ENCODE assay signal across 8 cellular contexts in the genomic region with DNA sequence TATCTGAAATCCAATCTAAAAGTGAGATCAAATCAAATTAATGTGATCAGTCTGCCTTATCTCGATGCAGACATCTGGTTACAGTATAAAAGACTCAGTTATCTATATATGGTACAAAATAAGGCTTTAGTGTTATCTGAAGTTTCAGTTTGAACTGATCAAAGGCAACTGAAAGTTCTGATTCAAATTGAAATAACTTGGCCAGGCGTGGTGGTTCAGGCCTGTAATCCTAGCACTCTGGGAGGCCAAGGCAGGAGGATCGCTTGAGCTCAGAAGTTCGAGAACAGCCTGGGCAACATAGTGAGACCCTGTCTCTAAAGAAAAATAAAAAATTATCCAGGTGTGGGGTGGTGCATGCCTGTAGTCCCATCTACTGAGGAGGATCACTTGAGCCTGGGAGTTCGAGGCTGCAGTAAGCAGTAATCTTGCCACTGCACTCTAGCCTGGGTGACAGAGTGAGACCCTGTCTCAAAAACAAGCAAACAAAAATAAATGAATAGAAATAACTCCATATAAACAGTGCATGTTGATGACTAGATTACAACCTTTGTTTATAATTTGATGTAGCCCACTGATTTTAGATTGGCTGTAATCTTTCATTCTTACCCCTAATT. TPM values are rescaled to one million over a fixed set of nuclear protein-coding genes. Genes with fewer than 3 reads are reported as not detected.
DNase-seq lines count a peak whose midpoint lies in the region; ATAC-seq and TF ChIP-seq lines count a peak whose summit lies in the region.
"Not testable (repeated sequence)": the region's sequence is repeated elsewhere in the genome, so short reads cannot be mapped to it uniquely, and the experiment has no call there.

No MANE protein-coding gene starts in this region.

- H3K4me3 ChIP-seq in DND-41 (ENCODE audit: low read depth in 1 of 2, low read length in 2 of 2) = not testable (repeated sequence)

- H3K27me3 ChIP-seq in DND-41 (ENCODE audit: insufficient read depth, low read length, poor library complexity) = not testable (repeated sequence)

- H3K4me1 Mint-ChIP-seq in activated CD4-positive, alpha-beta T cell treated with anti-CD3 and anti-CD28 coated beads, Interleukin-2, amount 10 ng/mL, durations not matched to agents 24 days and 14 days = peaks cover 10% of the 10 kb centered on the region
- H3K4me1 Mint-ChIP-seq in memory B cell = peaks cover 26% of the 10 kb centered on the region

- TF ChIP-seq CTCF in DND-41 (IDR thresholded peaks at IDR 0.05; ENCODE audit: borderline replicate concordance, extremely low read depth, low read length, poor library complexity, severe bottlenecking) = not testable (repeated sequence)

- DNase-seq in DND-41; memory B cell (ENCODE audit: low spot score in 2 of 2): not testable (repeated sequence)
- peak; percentile 64 for DNase-seq in activated CD4-positive, alpha-beta T cell treated with anti-CD3 and anti-CD28 coated beads, Interleukin-2, amount 10 ng/mL, durations not matched to agents 24 days and 14 days

- H3K4me1 ChIP-seq in DND-41 (ENCODE audit: insufficient read depth, low read length) = peaks cover 21% of the 10 kb centered on the region

- peaks cover 20% of the 10 kb centered on the region for H3K27me3 Mint-ChIP-seq in activated CD4-positive, alpha-beta T cell treated with anti-CD3 and anti-CD28 coated beads, Interleukin-2, amount 10 ng/mL, durations not matched to agents 24 days and 14 days
- H3K27me3 Mint-ChIP-seq in memory B cell = not testable (repeated sequence)

- H3K27ac ChIP-seq in DND-41 (ENCODE audit: low read length) = not testable (repeated sequence)

- intact Hi-C loops in activated CD4-positive, alpha-beta T cell treated with anti-CD3 and anti-CD28 coated beads, Interleukin-2, amount 10 ng/mL, durations not matched to agents 24 days and 14 days (cut with micrococcal nuclease) = not testable (repeated sequence)

- H3K9me3 ChIP-seq in DND-41 (ENCODE audit: insufficient read depth, low read length, severe bottlenecking) = not testable (repeated sequence)

- H4K20me1 ChIP-seq in DND-41 (ENCODE audit: insufficient read depth, low read length) = not testable (repeated sequence)

- peak; percentile 35; the same call in 2 of the 3 replicates for ATAC-seq in DND-41 (ENCODE audit: insufficient read depth, low read depth)
- ATAC-seq in GM18520 (IDR thresholded peaks at IDR 0.05; ENCODE audit: unreplicated experiment) = peak; percentile 63
- peak; percentile 84 for ATAC-seq in GM19455 (IDR thresholded peaks at IDR 0.05; ENCODE audit: unreplicated experiment)
- peak; percentile 67 for ATAC-seq in HG02571 (IDR thresholded peaks at IDR 0.05; ENCODE audit: unreplicated experiment)
- ATAC-seq in HG03066 (IDR thresholded peaks at IDR 0.05; ENCODE audit: low read depth, unreplicated experiment) = peak; percentile 84
- peak; percentile 82 for ATAC-seq in HG03558 (IDR thresholded peaks at IDR 0.05; ENCODE audit: extremely low read depth, unreplicated experiment)
- not testable (repeated sequence) for ATAC-seq in memory B cell (ENCODE audit: low read depth)

- H3K9ac ChIP-seq in DND-41 (ENCODE audit: low read depth, low read length) = not testable (repeated sequence)

- H3K4me2 ChIP-seq in DND-41 (ENCODE audit: insufficient read depth, low read length) = not testable (repeated sequence)

- not testable (repeated sequence) for H3K4me3 Mint-ChIP-seq in activated CD4-positive, alpha-beta T cell treated with anti-CD3 and anti-CD28 coated beads, Interleukin-2, amount 10 ng/mL, durations not matched to agents 24 days and 14 days
- peak overlapping the region; percentile 64 for H3K4me3 Mint-ChIP-seq in memory B cell

- not testable (repeated sequence) for H3K79me2 ChIP-seq in DND-41 (ENCODE audit: insufficient read depth, low read length)

- H3K27ac Mint-ChIP-seq in activated CD4-positive, alpha-beta T cell treated with anti-CD3 and anti-CD28 coated beads, Interleukin-2, amount 10 ng/mL, durations not matched to agents 24 days and 14 days = not testable (repeated sequence)
- H3K27ac Mint-ChIP-seq in memory B cell = peak overlapping the region; percentile 64

- not testable (repeated sequence) for H3K9me3 Mint-ChIP-seq in activated CD4-positive, alpha-beta T cell treated with anti-CD3 and anti-CD28 coated beads, Interleukin-2, amount 10 ng/mL, durations not matched to agents 24 days and 14 days; memory B cell

- not testable (repeated sequence) for H2AFZ ChIP-seq in DND-41 (ENCODE audit: low read depth, low read length)

- not testable (repeated sequence) for H3K36me3 Mint-ChIP-seq in activated CD4-positive, alpha-beta T cell treated with anti-CD3 and anti-CD28 coated beads, Interleukin-2, amount 10 ng/mL, durations not matched to agents 24 days and 14 days (ENCODE audit: low read depth)
- H3K36me3 Mint-ChIP-seq in memory B cell = peaks cover 24% of the 10 kb centered on the region

- H3K36me3 ChIP-seq in DND-41 (ENCODE audit: insufficient read depth, low read length) = not testable (repeated sequence)

RNA-seq across cellular contexts. Expression of gene JCHAIN, which starts 4.9 kb away (rescaled TPM):
- total RNA-seq in activated CD4-positive, alpha-beta T cell treated with anti-CD3 and anti-CD28 coated beads, Interleukin-2, amount 10 ng/mL, durations not matched to agents 24 days and 14 days = not detected in 2 replicates

RNA-seq across cellular contexts. Expression of gene UTP3, which starts 26.9 kb away (rescaled TPM):
- 45.9 and 47.6 TPM in 2 replicates for total RNA-seq in activated CD4-positive, alpha-beta T cell treated with anti-CD3 and anti-CD28 coated beads, Interleukin-2, amount 10 ng/mL, durations not matched to agents 24 days and 14 days

RNA-seq across cellular contexts. Expression of gene ENAM, which starts 32.9 kb away (rescaled TPM):
- not detected in 2 replicates for total RNA-seq in activated CD4-positive, alpha-beta T cell treated with anti-CD3 and anti-CD28 coated beads, Interleukin-2, amount 10 ng/mL, durations not matched to agents 24 days and 14 days
